In genomic region chr10:112336556-112337201, GRCh38 we compare ENCODE assay signal across 16 cellular contexts. TPM values are rescaled to one million over a fixed set of nuclear protein-coding genes. Genes with fewer than 3 reads are reported as not detected.
"Had no signal": no experiment of that assay in that cellular context is flagged by ENCODE, and none has a peak within 500 bp of the region (broad histone marks: within the 10 kb centered on the region; RNA-seq: fewer than 3 reads in every experiment).

No MANE protein-coding gene starts in this region.

- H3K36me3 ChIP-seq: right atrium auricular region had no signal

- H3K9me3 ChIP-seq: body of pancreas, right atrium auricular region had no signal

- H3K27me3 ChIP-seq: body of pancreas, right atrium auricular region had no signal

- H3K27ac ChIP-seq: body of pancreas, right atrium auricular region had no signal

- H3K4me3 ChIP-seq: body of pancreas, right atrium auricular region had no signal

- ATAC-seq: body of pancreas; stimulated activated naive B cell treated with anti-CD40 and anti-IgM and Interleukin-4, amounts not matched to agents 10 μg/mL and 1 μg/mL and 100 μg/mL, for 72 hours; T-helper 17 cell had no signal

- DNase-seq: activated B cell treated with CpG ODN at 0.5 μM for 24 hours; activated CD4-positive, alpha-beta T cell treated with anti-CD3 and anti-CD28 coated beads, Interleukin-2, amount 50 U/mL, for 1 hour; body of pancreas; foreskin fibroblast; midbrain; naive thymus-derived CD8-positive, alpha-beta T cell; nucleus accumbens; stimulated activated CD4-positive, alpha-beta T cell treated with anti-CD3 and anti-CD28 coated beads, Interleukin-1b, Interleukin-23, amount 100 ng/mL, for 48 hours; stimulated activated naive B cell treated with anti-CD40 and anti-IgM and Interleukin-4, amounts not matched to agents 10 μg/mL and 1 μg/mL and 100 μg/mL, for 72 hours; substantia nigra; T-helper 17 cell; trophoblast cell had no signal

RNA-seq across cellular contexts. Expression of gene TECTB, which starts 53.5 kb away (rescaled TPM):
- total RNA-seq: activated B cell treated with CpG ODN at 0.5 μM for 24 hours; activated T-helper 2 cell treated with anti-CD3 and anti-CD28 coated beads, Interferon-gamma antibody, Interleukin-2, Interleukin-4, amounts not matched to agents 10 μg/mL and 5 μg/mL and 100 μg/mL, durations not matched to agents 14 hours and 24 hours and 36 hours; body of pancreas; naive thymus-derived CD8-positive, alpha-beta T cell; posterior vena cava; right atrium auricular region; T-helper 17 cell had no signal
- polyA plus RNA-seq: esophagus; naive thymus-derived CD8-positive, alpha-beta T cell had no signal
